ENCODE assay signal across 16 cellular contexts in genomic region chr20:54608978-54609377, GRCh38.
A peak's percentile ranks its signal among the peaks of the same experiment; 100 is the strongest.
DNase-seq lines count a peak whose midpoint lies in the region; ATAC-seq and TF ChIP-seq lines count a peak whose summit lies in the region.
"Had no signal": no experiment of that assay in that cellular context is flagged by ENCODE, and none has a peak within 500 bp of the region (broad histone marks: within the 10 kb centered on the region; RNA-seq: fewer than 3 reads in every experiment).

No MANE protein-coding gene starts in this region.

- H3K9me3 ChIP-seq in OCI-LY3 (ENCODE audit: insufficient read depth, low read length), result 0 out of 2 replicates have a peak, but pooled peaks cover 4% of the 10 kb centered on the region
- H3K9me3 ChIP-seq: BE2C, BLaER1, Caco-2 had no signal

- peak overlapping the region; percentile 2; the same call in 1 of the 2 replicates for H3K4me2 ChIP-seq in OCI-LY3 (ENCODE audit: low read length)
- H3K4me2 ChIP-seq: BLaER1 had no signal

- no peak for TF ChIP-seq CTCF in OCI-LY3 (IDR thresholded peaks at IDR 0.05; ENCODE audit: low read depth, low read length)

- H3K27me3 ChIP-seq in OCI-LY3 (ENCODE audit: low read depth, low read length) (no peaks in the 10 kb centered on the region), H7 (ENCODE audit: control insufficient read depth, insufficient read depth, low read length) (no peaks in the 10 kb centered on the region)
- H3K27me3 ChIP-seq: BLaER1 had no signal

- peaks cover 42% of the 10 kb centered on the region for H3K4me1 ChIP-seq in OCI-LY3 (ENCODE audit: low read length)
- H3K4me1 ChIP-seq: BE2C, Caco-2 had no signal

- DNase-seq in H7, result no peak
- DNase-seq: 8988T; ACHN; BE2C; Caco-2; Calu3; CD4-positive, alpha-beta T cell; CD8-positive, alpha-beta T cell; DMS79 treated with DMSO at 0.1 percent for 48 hours; GF-D8 had no signal

- ATAC-seq in stimulated activated memory B cell treated with anti-CD40 and anti-IgM and Interleukin-4, amounts not matched to agents 10 μg/mL and 1 μg/mL and 100 μg/mL, for 72 hours, result no peak
- ATAC-seq in HG02884 (IDR thresholded peaks at IDR 0.05; ENCODE audit: unreplicated experiment) (no peak), GM18520 (IDR thresholded peaks at IDR 0.05; ENCODE audit: unreplicated experiment) (no peak)
- ATAC-seq: CD8-positive, alpha-beta T cell had no signal

- peak overlapping the region; percentile 72 for H3K27ac ChIP-seq in OCI-LY3 (ENCODE audit: low read length)
- H3K27ac ChIP-seq: BLaER1, C4-2B had no signal

- peaks cover 3% of the 10 kb centered on the region for H3K9me3 Mint-ChIP-seq in stimulated activated memory B cell treated with anti-CD40 and anti-IgM and Interleukin-4, amounts not matched to agents 10 μg/mL and 1 μg/mL and 100 μg/mL, for 72 hours
- H3K9me3 Mint-ChIP-seq: CD4-positive, alpha-beta T cell; CD8-positive, alpha-beta T cell had no signal

- no peak overlapping the region for H3K4me3 Mint-ChIP-seq in stimulated activated memory B cell treated with anti-CD40 and anti-IgM and Interleukin-4, amounts not matched to agents 10 μg/mL and 1 μg/mL and 100 μg/mL, for 72 hours
- H3K4me3 Mint-ChIP-seq: CD4-positive, alpha-beta T cell; CD8-positive, alpha-beta T cell had no signal

- peaks cover 26% of the 10 kb centered on the region for H3K4me1 Mint-ChIP-seq in stimulated activated memory B cell treated with anti-CD40 and anti-IgM and Interleukin-4, amounts not matched to agents 10 μg/mL and 1 μg/mL and 100 μg/mL, for 72 hours

- H3K27ac Mint-ChIP-seq in stimulated activated memory B cell treated with anti-CD40 and anti-IgM and Interleukin-4, amounts not matched to agents 10 μg/mL and 1 μg/mL and 100 μg/mL, for 72 hours, result peak overlapping the region; percentile 15
- H3K27ac Mint-ChIP-seq: CD4-positive, alpha-beta T cell; CD8-positive, alpha-beta T cell had no signal

- H3K9ac ChIP-seq in OCI-LY3 (ENCODE audit: low read length), result peak overlapping the region; percentile 2; the same call in 1 of the 2 replicates
- H3K9ac ChIP-seq: BLaER1 had no signal

- no peak overlapping the region for H2AFZ ChIP-seq in OCI-LY3 (ENCODE audit: low read depth, low read length)

- H3K4me3 ChIP-seq in OCI-LY3 (ENCODE audit: low read length), result peak overlapping the region; percentile 3; the same call in 1 of the 2 replicates
- H3K4me3 ChIP-seq in H7 (ENCODE audit: insufficient read depth, low read depth, low read length), result no peak overlapping the region
- H3K4me3 ChIP-seq: BLaER1 had no signal

- no peaks in the 10 kb centered on the region for H3K79me2 ChIP-seq in OCI-LY3 (ENCODE audit: low read length)

- peaks cover 4% of the 10 kb centered on the region for H3K36me3 ChIP-seq in OCI-LY3 (replicated peaks; ENCODE audit: low read depth, low read length)
- no peaks in the 10 kb centered on the region for H3K36me3 ChIP-seq in H7 (replicated peaks; ENCODE audit: control insufficient read depth, insufficient read depth, low read length)
- H3K36me3 ChIP-seq: BE2C, BLaER1 had no signal

- H3K27me3 Mint-ChIP-seq in stimulated activated memory B cell treated with anti-CD40 and anti-IgM and Interleukin-4, amounts not matched to agents 10 μg/mL and 1 μg/mL and 100 μg/mL, for 72 hours, result no peaks in the 10 kb centered on the region
- H3K27me3 Mint-ChIP-seq: CD4-positive, alpha-beta T cell had no signal

- no peaks in the 10 kb centered on the region for H3K36me3 Mint-ChIP-seq in stimulated activated memory B cell treated with anti-CD40 and anti-IgM and Interleukin-4, amounts not matched to agents 10 μg/mL and 1 μg/mL and 100 μg/mL, for 72 hours
- H3K36me3 Mint-ChIP-seq: CD8-positive, alpha-beta T cell had no signal

- no peaks in the 10 kb centered on the region for H4K20me1 ChIP-seq in OCI-LY3 (ENCODE audit: insufficient read depth, low read length)
- H4K20me1 ChIP-seq: BLaER1 had no signal
